ENCODE assay signal across 24 cellular contexts in genomic region chr18:67432806-67433205, GRCh38.
A peak's percentile ranks its signal among the peaks of the same experiment; 100 is the strongest.
DNase-seq lines count a peak whose midpoint lies in the region; ATAC-seq, FAIRE-seq and TF ChIP-seq lines count a peak whose summit lies in the region.
"Had no signal": no experiment of that assay in that cellular context is flagged by ENCODE, and none has a peak within 500 bp of the region (broad histone marks: within the 10 kb centered on the region; RNA-seq: fewer than 3 reads in every experiment).

No MANE protein-coding gene starts in this region.

- H3K4me3 ChIP-seq in brain microvascular endothelial cell (ENCODE audit: low read depth, low read length), result no peak overlapping the region
- no peak overlapping the region for H3K4me3 ChIP-seq in fibroblast of lung (replicated peaks in 1 of 4; ENCODE audit: control extremely low read depth in 1 of 4, insufficient read depth in 1 of 4, low read depth in 3 of 4, low read length in 4 of 4)
- H3K4me3 ChIP-seq in kidney (ENCODE audit: low read length in 2 of 2), result no peak overlapping the region

- H3K36me3 ChIP-seq in brain microvascular endothelial cell (replicated peaks), result no peaks in the 10 kb centered on the region
- H3K36me3 ChIP-seq in fibroblast of lung (ENCODE audit: control insufficient read depth, insufficient read depth, low read length), result no peaks in the 10 kb centered on the region
- no peaks in the 10 kb centered on the region for H3K36me3 ChIP-seq in kidney (ENCODE audit: control insufficient read depth in 1 of 2, insufficient read depth in 2 of 2, low read length in 2 of 2)

- no peaks in the 10 kb centered on the region for H3K4me1 ChIP-seq in fibroblast of lung (ENCODE audit: control insufficient read depth, extremely low read depth, insufficient read depth, low read length)
- H3K4me1 ChIP-seq in kidney (ENCODE audit: control insufficient read depth in 1 of 2, insufficient read depth in 1 of 2, low read depth in 1 of 2, low read length in 2 of 2), result no peaks in the 10 kb centered on the region

- H2AFZ ChIP-seq in fibroblast of lung (ENCODE audit: low read length), result peak overlapping the region; percentile 8

- in situ Hi-C loops in brain microvascular endothelial cell (cut with HindIII; ENCODE audit: low pct_ligation_motif_present, low sequenced_read_pairs), result no loop called here

- H3K27ac ChIP-seq in brain microvascular endothelial cell (no peak overlapping the region), fibroblast of lung (ENCODE audit: insufficient read depth, low read length) (no peak overlapping the region), kidney (ENCODE audit: low read depth in 2 of 2, low read length in 2 of 2) (no peak overlapping the region)

- H4K20me1 ChIP-seq in fibroblast of lung (ENCODE audit: control insufficient read depth, extremely low read depth, insufficient read depth, low read length), result no peaks in the 10 kb centered on the region

- ATAC-seq in GM21529 (IDR thresholded peaks at IDR 0.05; ENCODE audit: unreplicated experiment), result no peak
- ATAC-seq: HCT116, PC-3 had no signal

- H3K9me3 ChIP-seq in fibroblast of lung (ENCODE audit: control insufficient read depth, insufficient read depth, low read depth, low read length), result no peaks in the 10 kb centered on the region
- no peaks in the 10 kb centered on the region for H3K9me3 ChIP-seq in kidney (ENCODE audit: control insufficient read depth in 1 of 2, low read length in 2 of 2)
- H3K9me3 ChIP-seq: SK-N-SH had no signal

- intact Hi-C loops in kidney (cut with DNase I), result no loop called here

- H3K79me2 ChIP-seq in fibroblast of lung (ENCODE audit: control insufficient read depth, insufficient read depth, low read length), result no peaks in the 10 kb centered on the region

- H3K9ac ChIP-seq in fibroblast of lung (ENCODE audit: insufficient read depth, low read length) (no peak overlapping the region), kidney (ENCODE audit: low read length in 2 of 2) (no peak overlapping the region)
- H3K9ac ChIP-seq: SK-N-SH had no signal

- H3K27me3 ChIP-seq in brain microvascular endothelial cell (replicated peaks), result no peaks in the 10 kb centered on the region
- no peaks in the 10 kb centered on the region for H3K27me3 ChIP-seq in fibroblast of lung (ENCODE audit: control insufficient read depth, insufficient read depth, low read length)

- DNase-seq in EH (ENCODE audit: low read depth) (peak; percentile 61), brain microvascular endothelial cell (peak; percentile 27), fibroblast of lung (ENCODE audit: low read depth in 2 of 2) (peak in 1 of 2 donors; percentile 49), iris pigment epithelial cell (ENCODE audit: low read depth) (peak; percentile 7), NAMALWA (ENCODE audit: low spot score) (no peak), kidney (no peak), urothelium cell line (ENCODE audit: low spot score) (no peak)
- DNase-seq: 8988T; ACHN; Calu3; DMS79 treated with DMSO at 0.1 percent for 48 hours; NCI-H1092 treated with DMSO at 0.1 percent for 48 hours; NCI-H1436; NCI-H187 treated with DMSO at 0.1 percent for 48 hours; NCI-H2107; NCI-H524 treated with DMSO at 0.1 percent for 48 hours; NCI-H774; NK-92 treated with Interleukin-12 subunit alpha and Interleukin-12 subunit beta, amount 100 ng/mL, for 24 hours; PC-3; SK-N-SH had no signal

- no peak overlapping the region for H3K4me2 ChIP-seq in fibroblast of lung (ENCODE audit: extremely low read depth, insufficient read depth, low read length)
- H3K4me2 ChIP-seq: SK-N-SH had no signal

- TF ChIP-seq CTCF in brain microvascular endothelial cell (IDR thresholded peaks at IDR 0.05; ENCODE audit: low read depth, low read length, missing control alignments) (no peak), fibroblast of lung (conservative IDR thresholded peaks at IDR 0.05 in 1 of 2, IDR thresholded peaks at IDR 0.05 in 1 of 2; ENCODE audit: low read depth in 1 of 2, low read length in 2 of 2) (no peak), kidney (IDR thresholded peaks at IDR 0.05; ENCODE audit: borderline replicate concordance, extremely low read depth, insufficient read depth) (no peak)

- FAIRE-seq in kidney (lab: Jason Lieb, UNC), result no peak
- no peak for FAIRE-seq in urothelium cell line (lab: Jason Lieb, UNC)
- FAIRE-seq: GM18507, H1 had no signal

Comparison
In these comparisons a context has a peak if more than half of its experiments do, and no peak if none do; other contexts are left out.
1. DNase-seq: peak in EH (single experiment), brain microvascular endothelial cell (single experiment) and iris pigment epithelial cell (single experiment); none in NAMALWA (single experiment), kidney (single experiment) and urothelium cell line (single experiment).